Comparison of ENCODE assay signal across 10 cellular contexts in the genomic region with DNA sequence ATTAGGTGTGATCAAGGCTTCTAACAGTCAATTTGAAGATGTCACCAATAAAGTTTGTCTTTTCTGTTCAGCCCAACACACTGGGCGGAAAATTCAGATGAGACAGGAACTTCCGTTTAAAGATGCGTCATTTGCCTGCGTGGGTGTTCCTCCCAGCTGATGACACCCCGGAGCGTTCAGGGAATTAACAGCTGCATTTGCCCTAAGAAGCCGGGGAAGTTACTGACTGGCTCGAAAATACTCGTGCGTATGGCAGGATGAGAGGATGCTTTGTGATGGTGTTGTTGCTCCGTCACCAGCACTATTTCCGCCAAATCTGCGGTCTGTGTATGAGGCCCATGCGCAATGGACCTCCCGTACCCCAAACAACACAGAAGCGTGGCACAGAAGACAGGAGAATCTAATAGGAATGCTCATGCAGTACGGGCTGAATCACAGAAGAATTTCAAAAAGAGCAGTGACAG. TPM values are rescaled to one million over a fixed set of nuclear protein-coding genes. Genes with fewer than 3 reads are reported as not detected.
DNase-seq lines count a peak whose midpoint lies in the region; FAIRE-seq and TF ChIP-seq lines count a peak whose summit lies in the region.
"Had no signal": no experiment of that assay in that cellular context is flagged by ENCODE, and none has a peak within 500 bp of the region (broad histone marks: within the 10 kb centered on the region; RNA-seq: fewer than 3 reads in every experiment).

No MANE protein-coding gene starts in this region.

- TF ChIP-seq POLR2A in GM12891 (IDR thresholded peaks at IDR 0.05; ENCODE audit: low read depth, low read length) (no peak), esophagus muscularis mucosa (IDR thresholded peaks at IDR 0.05; ENCODE audit: low read depth) (no peak), stomach (IDR thresholded peaks at IDR 0.05) (no peak)

- H3K27ac ChIP-seq in OCI-LY3 (ENCODE audit: low read length) (no peak overlapping the region), esophagus muscularis mucosa (replicated peaks in 1 of 4) (no peak overlapping the region), stomach (no peak overlapping the region)
- H3K27ac ChIP-seq in effector memory CD4-positive, alpha-beta T cell (ENCODE audit: insufficient read depth, low read length, poor library complexity, severe bottlenecking): peak overlapping the region; percentile 16
- H3K27ac ChIP-seq: hepatocyte, ovary had no signal

- no peaks in the 10 kb centered on the region for H3K9me3 ChIP-seq in OCI-LY3 (ENCODE audit: insufficient read depth, low read length)
- no peaks in the 10 kb centered on the region for H3K9me3 ChIP-seq in effector memory CD4-positive, alpha-beta T cell (ENCODE audit: control insufficient read depth, low read length)
- H3K9me3 ChIP-seq in esophagus muscularis mucosa: no peaks in the 10 kb centered on the region
- H3K9me3 ChIP-seq in stomach: no peaks in the 10 kb centered on the region
- H3K9me3 ChIP-seq: ovary had no signal

- peak overlapping the region; percentile 77; the same call in 1 of the 2 replicates for H2AFZ ChIP-seq in OCI-LY3 (ENCODE audit: low read depth, low read length)
- H2AFZ ChIP-seq: hepatocyte had no signal

- H3K4me3 ChIP-seq in OCI-LY3 (ENCODE audit: low read length) (peak overlapping the region; percentile 64), esophagus muscularis mucosa (no peak overlapping the region), stomach (no peak overlapping the region)
- H3K4me3 ChIP-seq in effector memory CD4-positive, alpha-beta T cell (ENCODE audit: insufficient read depth, low read depth, low read length, poor library complexity, severe bottlenecking): no peak overlapping the region
- H3K4me3 ChIP-seq: hepatocyte, ovary had no signal

- no peaks in the 10 kb centered on the region for H3K79me2 ChIP-seq in OCI-LY3 (ENCODE audit: low read length)
- H3K79me2 ChIP-seq: hepatocyte had no signal

- peak overlapping the region; percentile 58 for H3K4me2 ChIP-seq in OCI-LY3 (ENCODE audit: low read length)
- H3K4me2 ChIP-seq: hepatocyte had no signal

- H4K20me1 ChIP-seq in OCI-LY3 (ENCODE audit: insufficient read depth, low read length): no peaks in the 10 kb centered on the region

- no peak for TF ChIP-seq CTCF in OCI-LY3 (IDR thresholded peaks at IDR 0.05; ENCODE audit: low read depth, low read length)
- no peak for TF ChIP-seq CTCF in esophagus muscularis mucosa (IDR thresholded peaks at IDR 0.05)
- no peak for TF ChIP-seq CTCF in stomach (IDR thresholded peaks at IDR 0.05)

- H3K36me3 ChIP-seq in OCI-LY3 (replicated peaks; ENCODE audit: low read depth, low read length) (no peaks in the 10 kb centered on the region), esophagus muscularis mucosa (no peaks in the 10 kb centered on the region), stomach (no peaks in the 10 kb centered on the region)
- no peaks in the 10 kb centered on the region for H3K36me3 ChIP-seq in effector memory CD4-positive, alpha-beta T cell (ENCODE audit: control insufficient read depth, insufficient read depth, low read length)
- H3K36me3 ChIP-seq: ovary had no signal

- H3K27me3 ChIP-seq in OCI-LY3 (ENCODE audit: low read depth, low read length): peaks cover 12% of the 10 kb centered on the region
- H3K27me3 ChIP-seq in effector memory CD4-positive, alpha-beta T cell (replicated peaks; ENCODE audit: control insufficient read depth, insufficient read depth, low read length, poor library complexity, severe bottlenecking): no peaks in the 10 kb centered on the region
- H3K27me3 ChIP-seq in esophagus muscularis mucosa: no peaks in the 10 kb centered on the region
- peaks cover 0 to 3% (median 0%) of the 10 kb centered on the region in 3 donors for H3K27me3 ChIP-seq in stomach
- H3K27me3 ChIP-seq: hepatocyte, ovary had no signal

- 65% methylated on average over 15 of the region's 17 CpGs for WGBS in esophagus muscularis mucosa
- WGBS in stomach, 5 donors: 81 to 87% (median 85%) methylated on average over 17 of the region's 17 CpGs

- TF ChIP-seq EP300 in esophagus muscularis mucosa (IDR thresholded peaks at IDR 0.05): no peak
- no peak for TF ChIP-seq EP300 in stomach (IDR thresholded peaks at IDR 0.05)

- H3K9ac ChIP-seq in OCI-LY3 (ENCODE audit: low read length): no peak overlapping the region

- intact Hi-C loops in posterior cingulate gyrus (cut with DNase I): no loop called here
- intact Hi-C loops in esophagus muscularis mucosa (cut with DNase I): no loop called here
- intact Hi-C loops in stomach (cut with DNase I; ENCODE audit: low total_unique reads): no loop called here

- FAIRE-seq in GM12891 (lab: Jason Lieb, UNC): peak; percentile 80

- no peaks in the 10 kb centered on the region for H3K4me1 ChIP-seq in OCI-LY3 (ENCODE audit: low read length)
- no peaks in the 10 kb centered on the region for H3K4me1 ChIP-seq in effector memory CD4-positive, alpha-beta T cell (ENCODE audit: control insufficient read depth, insufficient read depth, low read length, poor library complexity, severe bottlenecking)
- H3K4me1 ChIP-seq in esophagus muscularis mucosa: peaks cover 0 to 7% (median 0%) of the 10 kb centered on the region in 4 donors
- peaks cover 0 to 6% (median 0%) of the 10 kb centered on the region in 4 donors for H3K4me1 ChIP-seq in stomach

- DNase-seq in GM12891 (ENCODE audit: insufficient read length, low spot score): no peak
- peak in 2 of 3 donors; percentile 13 to 20 for DNase-seq in effector memory CD4-positive, alpha-beta T cell
- peak in 8 of 10 donors; percentile 48 to 96 (median 73) for DNase-seq in posterior cingulate gyrus
- no peak for DNase-seq in esophagus muscularis mucosa (ENCODE audit: extremely low spot score)
- DNase-seq in stomach: no peak
- no peak for DNase-seq in DMS79 treated with DMSO at 0.1 percent for 48 hours (lab: John Stamatoyannopoulos, UW)
- DNase-seq: activated CD4-positive, CD25-positive, alpha-beta regulatory T cell; ovary had no signal

TF ChIP-seq in GM12891, 5 proteins besides CTCF, POLR2A, EP300 and RAD21:
- TF ChIP-seq POLR2AphosphoS5 (IDR thresholded peaks at IDR 0.05; ENCODE audit: low read depth, low read length): no peak
- no peak for TF ChIP-seq TAF1 (IDR thresholded peaks at IDR 0.05; ENCODE audit: low read depth, low read length)
- no peak for TF ChIP-seq PAX5 (IDR thresholded peaks at IDR 0.05; ENCODE audit: insufficient read depth, low read length, severe bottlenecking)
- TF ChIP-seq POU2F2 (IDR thresholded peaks at IDR 0.05; ENCODE audit: low read depth, low read length): no peak
- TF ChIP-seq SPI1 (IDR thresholded peaks at IDR 0.05; ENCODE audit: low read depth, low read length): no peak

RNA-seq across cellular contexts. Expression of gene PVALEF, which starts 11.9 kb away (rescaled TPM):
- polyA plus RNA-seq in GM12891 (2012; ENCODE audit: low read depth, missing spikeins): not detected
- total RNA-seq in esophagus muscularis mucosa: not detected
- total RNA-seq in stomach: not detected
- not detected for polyA plus RNA-seq in stomach
- total RNA-seq: hepatocyte, ovary had no signal
- polyA plus RNA-seq: ovary had no signal

RNA-seq across cellular contexts. Expression of gene AATK, which starts 12.6 kb away (rescaled TPM):
- 0.13 TPM for polyA plus RNA-seq in GM12891 (2012; ENCODE audit: low read depth, missing spikeins)
- total RNA-seq in esophagus muscularis mucosa (10 to 100 TPM; 13.7 to 24.6 (median 16.0) TPM), stomach (10 to 100 TPM in 4 of 5 donors, under 1 TPM in 1; 0.87 to 31.7 (median 10.9) TPM)
- 1 to 10 TPM; 1.7 to 4.1 (median 3.1) TPM for polyA plus RNA-seq in stomach

Comparison
In these comparisons a context has a peak if more than half of its experiments do, and no peak if none do; other contexts are left out.
1. DNase-seq: peak in effector memory CD4-positive, alpha-beta T cell (2 of 3) and posterior cingulate gyrus (8 of 10); none in GM12891 (single experiment), esophagus muscularis mucosa (single experiment), stomach (single experiment) and DMS79 treated with DMSO at 0.1 percent for 48 hours (single experiment).